Comparison of ENCODE assay signal across 9 cellular contexts in the genomic region with DNA sequence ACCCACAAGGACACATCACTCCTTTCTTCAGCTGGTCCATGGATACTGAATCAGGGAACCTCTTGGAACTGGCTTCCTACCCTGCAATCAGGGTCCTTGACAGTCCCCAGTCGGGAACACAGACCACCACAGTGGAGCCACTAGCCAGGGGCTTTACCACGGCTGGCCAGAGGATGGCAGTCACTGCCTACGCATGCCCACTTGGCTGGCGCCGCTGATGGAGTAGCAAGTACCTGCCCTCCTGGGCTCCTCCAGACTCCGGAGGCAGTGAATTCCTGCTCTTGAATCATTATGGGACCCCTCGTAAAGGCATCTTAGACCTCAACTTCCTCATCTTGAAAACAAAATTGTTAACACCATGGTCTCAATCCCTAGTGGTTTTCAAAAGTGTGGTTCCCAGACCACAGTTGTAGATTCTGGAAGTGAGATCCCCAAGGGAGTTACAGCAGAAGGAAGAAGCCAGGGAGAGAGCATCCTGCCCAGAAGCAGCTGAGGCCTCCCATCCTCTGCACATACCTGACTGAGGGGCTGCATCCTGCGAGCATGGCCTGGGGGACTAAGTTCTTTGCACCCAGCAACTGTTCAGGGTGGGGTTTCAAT. TPM values are rescaled to one million over a fixed set of nuclear protein-coding genes. Genes with fewer than 3 reads are reported as not detected.
DNase-seq lines count a peak whose midpoint lies in the region; ATAC-seq, FAIRE-seq and TF ChIP-seq lines count a peak whose summit lies in the region.
"Had no signal": no experiment of that assay in that cellular context is flagged by ENCODE, and none has a peak within 500 bp of the region (broad histone marks: within the 10 kb centered on the region; RNA-seq: fewer than 3 reads in every experiment).

No MANE protein-coding gene starts in this region.

- H3K36me3 ChIP-seq in neural cell (ENCODE audit: insufficient read depth, low read length) = no peaks in the 10 kb centered on the region

- H3K9me3 ChIP-seq in neural cell (ENCODE audit: low read length) = no peaks in the 10 kb centered on the region

- H3K9me2 ChIP-seq in neural cell (ENCODE audit: insufficient read depth, low read length) = no peaks in the 10 kb centered on the region

- TF ChIP-seq RAD21 in neural cell (conservative IDR thresholded peaks at IDR 0.05) = peak; percentile 99

- H2AFZ ChIP-seq in neural cell (ENCODE audit: low read depth, low read length) = no peak overlapping the region

- H3K9me3 Mint-ChIP-seq in Calu3 (ENCODE audit: low read depth, unreplicated experiment) = no peaks in the 10 kb centered on the region
- no peaks in the 10 kb centered on the region for H3K9me3 Mint-ChIP-seq in activated T-cell treated with anti-CD3 and anti-CD28 coated beads, Interleukin-2, amount 50 U/mL, for 24 hours

- TF ChIP-seq CTCF in Calu3 (IDR thresholded peaks at IDR 0.05; ENCODE audit: unreplicated experiment) = peak; percentile 90
- peak; percentile 94 for TF ChIP-seq CTCF in fibroblast of pulmonary artery (IDR thresholded peaks at IDR 0.05; ENCODE audit: low read length, missing control alignments)
- peak; percentile 98 for TF ChIP-seq CTCF in neural cell (IDR thresholded peaks at IDR 0.05; ENCODE audit: poor library complexity, severe bottlenecking)

- FAIRE-seq in urothelium cell line (lab: Jason Lieb, UNC) = no peak
- FAIRE-seq: TTC549 had no signal

- H3K9ac ChIP-seq in neural cell (ENCODE audit: low read length) = no peak overlapping the region

- CTCF ChIA-PET in Calu3 (lab: Charles Lee) = interaction anchor here (0.5 to 4.2 kb wide), 6 partner anchors 9 to 157 kb away, joined by 3 to 30 read pairs (median 8); no protein-coding TSS in a partner anchor

- no peak overlapping the region for H3K4me2 ChIP-seq in neural cell (ENCODE audit: low read length)

- DNase-seq in Calu3 = peak; percentile 88
- peak in 57 of 76 experiments; percentile 7 to 69 (median 47) for DNase-seq in HUDEP-2 (lab: John Stamatoyannopoulos, UW; ENCODE audit: unreplicated experiment in 76 of 76)
- peak; percentile 55 for DNase-seq in NOMO-1 treated with DMSO at 0.1 percent for 48 hours (lab: John Stamatoyannopoulos, UW; ENCODE audit: unreplicated experiment)
- DNase-seq in activated T-cell treated with anti-CD3 and anti-CD28 coated beads, Interleukin-2, amount 50 U/mL, for 24 hours = peak; percentile 63
- peak; percentile 72 for DNase-seq in fibroblast of pulmonary artery (ENCODE audit: low read depth)
- DNase-seq in urothelium cell line (ENCODE audit: low spot score) = peak; percentile 72

- no peaks in the 10 kb centered on the region for H3K27me3 ChIP-seq in neural cell (ENCODE audit: insufficient read depth, low read depth, low read length)

- ATAC-seq in GM21526 (IDR thresholded peaks at IDR 0.05; ENCODE audit: low FRiP score, unreplicated experiment) = no peak

- peaks cover 29% of the 10 kb centered on the region for H3K4me1 Mint-ChIP-seq in Calu3 (ENCODE audit: low read depth, unreplicated experiment)
- H3K4me1 Mint-ChIP-seq in activated T-cell treated with anti-CD3 and anti-CD28 coated beads, Interleukin-2, amount 50 U/mL, for 24 hours (ENCODE audit: low read depth) = no peaks in the 10 kb centered on the region

- no peaks in the 10 kb centered on the region for H4K20me1 ChIP-seq in neural cell (ENCODE audit: insufficient read depth)

- BruUV-seq in Calu3 (replicated peaks; lab: Mats Ljungman, UMichigan) = no TSS peak

- H3K27ac ChIP-seq in neural cell (ENCODE audit: low read length) = no peak overlapping the region

- H3K36me3 Mint-ChIP-seq in Calu3 (ENCODE audit: insufficient read depth, unreplicated experiment) = no peaks in the 10 kb centered on the region
- H3K36me3 Mint-ChIP-seq in activated T-cell treated with anti-CD3 and anti-CD28 coated beads, Interleukin-2, amount 50 U/mL, for 24 hours (ENCODE audit: low read depth) = no peaks in the 10 kb centered on the region

- no peaks in the 10 kb centered on the region for H3K79me2 ChIP-seq in neural cell (replicated peaks; ENCODE audit: insufficient read depth, low read length)

- no peak overlapping the region for H3K4me3 ChIP-seq in fibroblast of pulmonary artery (replicated peaks; ENCODE audit: low read depth, low read length)
- no peak overlapping the region for H3K4me3 ChIP-seq in neural cell (ENCODE audit: low read length)

- TF ChIP-seq EP300 in neural cell (conservative IDR thresholded peaks at IDR 0.05; ENCODE audit: poor library complexity, severe bottlenecking) = no peak

- peaks cover 19% of the 10 kb centered on the region for H3K27me3 Mint-ChIP-seq in Calu3 (ENCODE audit: unreplicated experiment)
- H3K27me3 Mint-ChIP-seq in activated T-cell treated with anti-CD3 and anti-CD28 coated beads, Interleukin-2, amount 50 U/mL, for 24 hours = peaks cover 11% of the 10 kb centered on the region

- intact Hi-C loops in Calu3 (cut with micrococcal nuclease; ENCODE audit: unreplicated experiment) = no loop called here

- no peak overlapping the region for H3K27ac Mint-ChIP-seq in Calu3 (ENCODE audit: unreplicated experiment)
- H3K27ac Mint-ChIP-seq in activated T-cell treated with anti-CD3 and anti-CD28 coated beads, Interleukin-2, amount 50 U/mL, for 24 hours = no peak overlapping the region

- H3F3A ChIP-seq in neural cell (ENCODE audit: insufficient read depth, low read length, poor library complexity, severe bottlenecking) = no peaks in the 10 kb centered on the region

- H3K4me3 Mint-ChIP-seq in Calu3 (ENCODE audit: low read depth, unreplicated experiment) = no peak overlapping the region
- H3K4me3 Mint-ChIP-seq in activated T-cell treated with anti-CD3 and anti-CD28 coated beads, Interleukin-2, amount 50 U/mL, for 24 hours = no peak overlapping the region

TF ChIP-seq in neural cell, 6 proteins besides CTCF, POLR2A, EP300 and RAD21:
- TF ChIP-seq MXI1 (conservative IDR thresholded peaks at IDR 0.05; ENCODE audit: poor library complexity, severe bottlenecking) (no peak), SMC3 (conservative IDR thresholded peaks at IDR 0.05; ENCODE audit: poor library complexity) (peak; percentile 98), EZH2 (IDR thresholded peaks at IDR 0.05; ENCODE audit: borderline replicate concordance, insufficient read depth, low read length, poor library complexity, severe bottlenecking) (no peak)
- TF ChIP-seq, protein P1, sequence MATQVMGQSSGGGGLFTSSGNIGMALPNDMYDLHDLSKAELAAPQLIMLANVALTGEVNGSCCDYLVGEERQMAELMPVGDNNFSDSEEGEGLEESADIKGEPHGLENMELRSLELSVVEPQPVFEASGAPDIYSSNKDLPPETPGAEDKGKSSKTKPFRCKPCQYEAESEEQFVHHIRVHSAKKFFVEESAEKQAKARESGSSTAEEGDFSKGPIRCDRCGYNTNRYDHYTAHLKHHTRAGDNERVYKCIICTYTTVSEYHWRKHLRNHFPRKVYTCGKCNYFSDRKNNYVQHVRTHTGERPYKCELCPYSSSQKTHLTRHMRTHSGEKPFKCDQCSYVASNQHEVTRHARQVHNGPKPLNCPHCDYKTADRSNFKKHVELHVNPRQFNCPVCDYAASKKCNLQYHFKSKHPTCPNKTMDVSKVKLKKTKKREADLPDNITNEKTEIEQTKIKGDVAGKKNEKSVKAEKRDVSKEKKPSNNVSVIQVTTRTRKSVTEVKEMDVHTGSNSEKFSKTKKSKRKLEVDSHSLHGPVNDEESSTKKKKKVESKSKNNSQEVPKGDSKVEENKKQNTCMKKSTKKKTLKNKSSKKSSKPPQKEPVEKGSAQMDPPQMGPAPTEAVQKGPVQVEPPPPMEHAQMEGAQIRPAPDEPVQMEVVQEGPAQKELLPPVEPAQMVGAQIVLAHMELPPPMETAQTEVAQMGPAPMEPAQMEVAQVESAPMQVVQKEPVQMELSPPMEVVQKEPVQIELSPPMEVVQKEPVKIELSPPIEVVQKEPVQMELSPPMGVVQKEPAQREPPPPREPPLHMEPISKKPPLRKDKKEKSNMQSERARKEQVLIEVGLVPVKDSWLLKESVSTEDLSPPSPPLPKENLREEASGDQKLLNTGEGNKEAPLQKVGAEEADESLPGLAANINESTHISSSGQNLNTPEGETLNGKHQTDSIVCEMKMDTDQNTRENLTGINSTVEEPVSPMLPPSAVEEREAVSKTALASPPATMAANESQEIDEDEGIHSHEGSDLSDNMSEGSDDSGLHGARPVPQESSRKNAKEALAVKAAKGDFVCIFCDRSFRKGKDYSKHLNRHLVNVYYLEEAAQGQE (IDR thresholded peaks at IDR 0.05; ENCODE audit: borderline replicate concordance) = no peak

RNA-seq across cellular contexts. Expression of gene SKIC8, which starts 9.1 kb away (rescaled TPM):
- 67.8 and 72.8 TPM in 2 replicates for total RNA-seq in Calu3 (2022)
- polyA plus RNA-seq in neural cell = 160 and 170 TPM in 2 replicates
- polyA minus RNA-seq in neural cell = 65.8 and 73.5 TPM in 2 replicates

RNA-seq across cellular contexts. Expression of gene CRABP1, which starts 31.6 kb away (rescaled TPM):
- total RNA-seq in Calu3 (2022) = 0.51 TPM in 1 of 2 replicates, not detected in the other
- 7.0 and 8.7 TPM in 2 replicates for polyA plus RNA-seq in neural cell
- polyA minus RNA-seq in neural cell = 1.7 and 3.2 TPM in 2 replicates

RNA-seq across cellular contexts. Expression of gene DNAJA4, which starts 44.2 kb away (rescaled TPM):
- 52.1 and 53.6 TPM in 2 replicates for total RNA-seq in Calu3 (2022)
- polyA plus RNA-seq in neural cell = 0.66 TPM in 1 of 2 replicates, not detected in the other
- polyA minus RNA-seq in neural cell = not detected in 2 replicates
